26 cellular contexts compared by ENCODE assay signal in the genomic region with DNA sequence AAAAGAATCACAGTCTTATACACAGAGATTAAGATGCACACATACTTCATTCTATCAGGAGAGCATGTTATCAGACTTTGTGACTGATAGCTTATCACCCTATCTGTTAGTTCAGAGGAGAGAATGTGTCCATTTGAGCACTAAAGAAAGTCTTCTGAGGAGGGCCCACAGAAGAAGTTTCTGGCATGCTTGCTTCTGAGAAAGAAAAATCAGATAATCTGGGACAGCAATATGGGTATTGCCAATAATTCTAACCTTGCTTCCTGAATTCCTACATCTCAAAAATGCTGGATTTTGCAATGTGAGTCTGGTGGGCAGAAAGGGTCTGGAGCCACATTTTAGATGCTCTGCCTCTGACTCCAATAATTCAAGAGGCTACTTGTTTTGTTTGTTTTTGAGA.
DNase-seq lines count a peak whose midpoint lies in the region; FAIRE-seq and TF ChIP-seq lines count a peak whose summit lies in the region.
"Had no signal": no experiment of that assay in that cellular context is flagged by ENCODE, and none has a peak within 500 bp of the region (broad histone marks: within the 10 kb centered on the region; RNA-seq: fewer than 3 reads in every experiment).

No MANE protein-coding gene starts in this region.

- DNase-seq in astrocyte (ENCODE audit: low read depth) (no peak), mesothelial cell of epicardium (ENCODE audit: low spot score in 2 of 2, unreplicated experiment in 2 of 2) (no peak), C1 segment of cervical spinal cord (lab: John Stamatoyannopoulos, UW) (no peak), neural progenitor cell (ENCODE audit: low spot score) (no peak)
- DNase-seq in stimulated activated CD4-positive, alpha-beta T cell treated with anti-CD3 and anti-CD28 coated beads, Interleukin-4, amount 100 ng/mL, for 4 hours, result no peak
- DNase-seq: activated naive CD4-positive, alpha-beta T cell treated with anti-CD3 and anti-CD28 coated beads, Interleukin-2, amount 10 ng/mL, durations not matched to agents 7 days and 5 days; amygdala; CD4-positive, CD25-positive, alpha-beta regulatory T cell; central memory CD4-positive, alpha-beta T cell; EL; H9; immature natural killer cell; Kasumi-1; left ventricle myocardium superior; NCI-H1694 treated with DMSO at 0.1 percent for 48 hours; NCI-H526; nephron progenitor cell; substantia nigra; T-helper 9 cell had no signal

- peaks cover 39% of the 10 kb centered on the region for H3K4me1 ChIP-seq in BLaER1
- H3K4me1 ChIP-seq in Loucy (ENCODE audit: insufficient read depth, low read length, poor library complexity, severe bottlenecking), result peaks cover 74% of the 10 kb centered on the region
- H3K4me1 ChIP-seq in astrocyte (ENCODE audit: insufficient read depth, low read length), result peaks cover 19% of the 10 kb centered on the region
- H3K4me1 ChIP-seq in neural progenitor cell, result peaks cover 10% of the 10 kb centered on the region

- H3K4me1 Mint-ChIP-seq in astrocyte (ENCODE audit: low read depth, unreplicated experiment) (peaks cover 49% of the 10 kb centered on the region), mesothelial cell of epicardium (peaks cover 71% of the 10 kb centered on the region), neural progenitor cell (peaks cover 49% of the 10 kb centered on the region)

- peaks cover 20% of the 10 kb centered on the region for H3F3A ChIP-seq in Loucy (ENCODE audit: low read depth)
- H3F3A ChIP-seq in neural progenitor cell (ENCODE audit: low read depth), result no peaks in the 10 kb centered on the region

- H3K9me3 ChIP-seq in BLaER1 (no peaks in the 10 kb centered on the region), Loucy (ENCODE audit: insufficient read depth, low read depth, low read length) (no peaks in the 10 kb centered on the region), astrocyte (ENCODE audit: insufficient read depth, low read depth, low read length) (no peaks in the 10 kb centered on the region), neural progenitor cell (ENCODE audit: low read depth) (no peaks in the 10 kb centered on the region)

- H3K4me3 ChIP-seq in BLaER1, result no peak overlapping the region
- peak overlapping the region; percentile 56 for H3K4me3 ChIP-seq in Loucy (ENCODE audit: low read length, poor library complexity, severe bottlenecking)
- no peak overlapping the region for H3K4me3 ChIP-seq in astrocyte (ENCODE audit: insufficient read depth, low read depth, low read length)
- no peak overlapping the region for H3K4me3 ChIP-seq in neural progenitor cell
- H3K4me3 ChIP-seq: skin epidermis had no signal

- TF ChIP-seq CTCF in Loucy (conservative IDR thresholded peaks at IDR 0.05; ENCODE audit: low read length) (no peak), astrocyte (IDR thresholded peaks at IDR 0.05; ENCODE audit: insufficient read depth, low read depth, low read length) (no peak), mesothelial cell of epicardium (IDR thresholded peaks at IDR 0.05; ENCODE audit: unreplicated experiment) (no peak), neural progenitor cell (IDR thresholded peaks at IDR 0.05) (no peak)

- no peaks in the 10 kb centered on the region for H3K9me2 ChIP-seq in Loucy (replicated peaks; ENCODE audit: low read depth, low read length)

- H3K27ac Mint-ChIP-seq in astrocyte (ENCODE audit: unreplicated experiment), result peak overlapping the region; percentile 98
- peak overlapping the region; percentile 89 for H3K27ac Mint-ChIP-seq in mesothelial cell of epicardium
- H3K27ac Mint-ChIP-seq in neural progenitor cell, result no peak overlapping the region
- H3K27ac Mint-ChIP-seq: activated naive CD4-positive, alpha-beta T cell treated with anti-CD3 and anti-CD28 coated beads, Interleukin-2, amount 10 ng/mL, durations not matched to agents 7 days and 5 days; stimulated activated effector memory CD8-positive, alpha-beta T cell treated with anti-CD3 and anti-CD28 coated beads, Interleukin-12 subunit alpha, Interleukin-12 subunit beta, amount 100 ng/mL, for 72 hours had no signal

- no peak overlapping the region for H3K9ac ChIP-seq in BLaER1
- H3K9ac ChIP-seq in Loucy (ENCODE audit: low read depth, low read length, poor library complexity, severe bottlenecking), result peak overlapping the region; percentile 58
- H3K9ac ChIP-seq in astrocyte (ENCODE audit: low read length), result no peak overlapping the region
- H3K9ac ChIP-seq in neural progenitor cell, result no peak overlapping the region

- no peaks in the 10 kb centered on the region for H3K36me3 ChIP-seq in BLaER1
- no peaks in the 10 kb centered on the region for H3K36me3 ChIP-seq in Loucy (ENCODE audit: insufficient read depth, low read length)
- no peaks in the 10 kb centered on the region for H3K36me3 ChIP-seq in astrocyte (ENCODE audit: insufficient read depth, low read length)
- H3K36me3 ChIP-seq in neural progenitor cell, result no peaks in the 10 kb centered on the region

- no peak overlapping the region for H2AFZ ChIP-seq in Loucy (ENCODE audit: low read length)
- H2AFZ ChIP-seq in astrocyte (ENCODE audit: low read depth, low read length), result no peak overlapping the region
- H2AFZ ChIP-seq in neural progenitor cell (replicated peaks), result no peak overlapping the region

- H4K20me1 ChIP-seq in BLaER1 (no peaks in the 10 kb centered on the region), Loucy (ENCODE audit: insufficient read depth, low read length, poor library complexity, severe bottlenecking) (no peaks in the 10 kb centered on the region), astrocyte (ENCODE audit: insufficient read depth, low read length) (peaks cover 61% of the 10 kb centered on the region), neural progenitor cell (ENCODE audit: low read depth) (peaks cover 39% of the 10 kb centered on the region)

- H3K79me2 ChIP-seq in Loucy (ENCODE audit: insufficient read depth, low read length), result peaks cover 11% of the 10 kb centered on the region
- H3K79me2 ChIP-seq in astrocyte (ENCODE audit: insufficient read depth, low read length), result peaks cover 70% of the 10 kb centered on the region
- H3K79me2 ChIP-seq in neural progenitor cell (ENCODE audit: low read depth), result peaks cover 91% of the 10 kb centered on the region

- H3K9me3 Mint-ChIP-seq in astrocyte (ENCODE audit: unreplicated experiment) (no peaks in the 10 kb centered on the region), mesothelial cell of epicardium (no peaks in the 10 kb centered on the region), neural progenitor cell (no peaks in the 10 kb centered on the region)
- H3K9me3 Mint-ChIP-seq: activated naive CD4-positive, alpha-beta T cell treated with anti-CD3 and anti-CD28 coated beads, Interleukin-2, amount 10 ng/mL, durations not matched to agents 7 days and 5 days; CD4-positive, CD25-positive, alpha-beta regulatory T cell; H9; immature natural killer cell; nephron progenitor cell; stimulated activated effector memory CD8-positive, alpha-beta T cell treated with anti-CD3 and anti-CD28 coated beads, Interleukin-12 subunit alpha, Interleukin-12 subunit beta, amount 100 ng/mL, for 72 hours; WTC11 had no signal

- no peak for FAIRE-seq in astrocyte (lab: Jason Lieb, UNC)
- FAIRE-seq: GM12892 had no signal

- H3K4me2 ChIP-seq in BLaER1 (peak overlapping the region; percentile 31), Loucy (ENCODE audit: low read depth, low read length, poor library complexity, severe bottlenecking) (peak overlapping the region; percentile 77), astrocyte (ENCODE audit: low read length) (peak overlapping the region; percentile 58), neural progenitor cell (no peak overlapping the region)

- no peaks in the 10 kb centered on the region for H3K27me3 Mint-ChIP-seq in astrocyte (ENCODE audit: low read depth, unreplicated experiment)
- H3K27me3 Mint-ChIP-seq in mesothelial cell of epicardium (ENCODE audit: low read depth), result no peaks in the 10 kb centered on the region
- no peaks in the 10 kb centered on the region for H3K27me3 Mint-ChIP-seq in neural progenitor cell (ENCODE audit: insufficient read depth, low read depth)

- H3K27ac ChIP-seq in BLaER1 (no peak overlapping the region), astrocyte (ENCODE audit: low read depth, low read length) (peak overlapping the region; percentile 56), neural progenitor cell (no peak overlapping the region)
- H3K27ac ChIP-seq: HL-60 had no signal

- H3K27me3 ChIP-seq in BLaER1 (no peaks in the 10 kb centered on the region), Loucy (ENCODE audit: insufficient read depth, low read length, poor library complexity, severe bottlenecking) (no peaks in the 10 kb centered on the region), astrocyte (ENCODE audit: insufficient read depth, low read length) (no peaks in the 10 kb centered on the region), neural progenitor cell (no peaks in the 10 kb centered on the region)

- H3K4me3 Mint-ChIP-seq in astrocyte (ENCODE audit: unreplicated experiment) (no peak overlapping the region), mesothelial cell of epicardium (no peak overlapping the region), neural progenitor cell (no peak overlapping the region)
- H3K4me3 Mint-ChIP-seq: activated naive CD4-positive, alpha-beta T cell treated with anti-CD3 and anti-CD28 coated beads, Interleukin-2, amount 10 ng/mL, durations not matched to agents 7 days and 5 days; CD4-positive, CD25-positive, alpha-beta regulatory T cell; H9; nephron progenitor cell; stimulated activated effector memory CD8-positive, alpha-beta T cell treated with anti-CD3 and anti-CD28 coated beads, Interleukin-12 subunit alpha, Interleukin-12 subunit beta, amount 100 ng/mL, for 72 hours; WTC11 had no signal

- H3K36me3 Mint-ChIP-seq in astrocyte (ENCODE audit: low read depth, unreplicated experiment) (peaks cover 7% of the 10 kb centered on the region), mesothelial cell of epicardium (no peaks in the 10 kb centered on the region), neural progenitor cell (peaks cover 6% of the 10 kb centered on the region)
- H3K36me3 Mint-ChIP-seq: activated naive CD4-positive, alpha-beta T cell treated with anti-CD3 and anti-CD28 coated beads, Interleukin-2, amount 10 ng/mL, durations not matched to agents 7 days and 5 days; CD4-positive, CD25-positive, alpha-beta regulatory T cell; immature natural killer cell; stimulated activated effector memory CD8-positive, alpha-beta T cell treated with anti-CD3 and anti-CD28 coated beads, Interleukin-12 subunit alpha, Interleukin-12 subunit beta, amount 100 ng/mL, for 72 hours; WTC11 had no signal
